Comparison of ENCODE assay signal across 20 cellular contexts in the genomic region with DNA sequence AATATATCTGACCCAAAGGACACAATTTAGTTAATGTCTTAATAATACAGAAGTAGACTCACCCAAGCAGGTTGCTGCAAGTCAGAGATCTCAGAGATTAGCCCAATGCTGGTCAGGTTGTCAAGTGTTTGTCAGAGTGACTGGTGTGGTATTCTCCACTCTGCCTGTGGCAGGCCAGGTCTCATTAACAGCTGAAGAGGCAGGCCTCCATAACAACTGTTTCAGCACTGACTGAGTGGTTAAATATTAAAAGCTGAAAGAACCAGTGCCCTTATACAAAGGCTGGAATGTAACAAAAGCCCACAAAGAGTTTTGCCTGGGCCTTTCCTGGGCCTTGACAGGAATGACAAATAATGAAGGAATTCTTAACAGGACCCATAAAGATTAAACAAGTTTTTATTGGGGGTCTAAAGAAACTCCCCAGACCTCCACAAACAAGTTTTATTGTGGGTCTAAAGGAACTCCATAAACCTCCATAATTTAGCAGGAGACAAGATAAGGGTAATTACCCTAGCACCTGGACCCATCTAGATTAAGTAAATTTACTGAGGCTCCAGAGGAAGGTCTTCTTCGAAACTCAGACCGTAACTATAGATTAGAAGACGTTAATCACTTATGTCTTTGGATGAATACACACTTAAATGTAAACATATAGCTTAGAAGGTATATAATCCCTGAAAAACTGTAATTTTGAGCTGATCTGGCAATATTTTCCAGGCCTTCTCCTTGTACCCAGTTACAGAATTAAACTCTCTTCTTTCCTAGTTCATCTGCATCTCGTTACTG. TPM values are rescaled to one million over a fixed set of nuclear protein-coding genes. Genes with fewer than 3 reads are reported as not detected.
A peak's percentile ranks its signal among the peaks of the same experiment; 100 is the strongest.
DNase-seq lines count a peak whose midpoint lies in the region; ATAC-seq, FAIRE-seq and TF ChIP-seq lines count a peak whose summit lies in the region.
"Had no signal": no experiment of that assay in that cellular context is flagged by ENCODE, and none has a peak within 500 bp of the region (broad histone marks: within the 10 kb centered on the region; RNA-seq: fewer than 3 reads in every experiment).

No MANE protein-coding gene starts in this region.

- no peaks in the 10 kb centered on the region for H4K20me1 ChIP-seq in Loucy (ENCODE audit: insufficient read depth, low read length, poor library complexity, severe bottlenecking)

- no peaks in the 10 kb centered on the region for H3K79me2 ChIP-seq in Loucy (ENCODE audit: insufficient read depth, low read length)
- H3K79me2 ChIP-seq: parathyroid adenoma had no signal

- H3K4me3 ChIP-seq in Loucy (ENCODE audit: low read length, poor library complexity, severe bottlenecking) (no peak overlapping the region), fibroblast of villous mesenchyme (ENCODE audit: low read depth, low read length) (no peak overlapping the region), pancreas (no peak overlapping the region)

- H3K27me3 Mint-ChIP-seq in CD14-positive monocyte (ENCODE audit: low read depth in 3 of 3), result peaks cover 0 to 3% (median 0%) of the 10 kb centered on the region in 3 donors
- H3K27me3 Mint-ChIP-seq in activated T-helper 2 cell treated with anti-CD3 and anti-CD28 coated beads, Interferon-gamma antibody, Interleukin-2, Interleukin-4, amounts not matched to agents 10 μg/mL and 5 μg/mL and 100 μg/mL, durations not matched to agents 14 hours and 24 hours and 36 hours (ENCODE audit: low read depth), result no peaks in the 10 kb centered on the region
- H3K27me3 Mint-ChIP-seq: stimulated activated naive CD8-positive, alpha-beta T cell treated with anti-CD3 and anti-CD28 coated beads, Interleukin-15, amount 100 ng/mL, for 72 hours had no signal

- peak overlapping the region; percentile 20 for H3K4me2 ChIP-seq in Loucy (ENCODE audit: low read depth, low read length, poor library complexity, severe bottlenecking)

- H3F3A ChIP-seq in Loucy (ENCODE audit: low read depth), result no peaks in the 10 kb centered on the region

- no peak overlapping the region for H3K4me3 Mint-ChIP-seq in CD14-positive monocyte
- H3K4me3 Mint-ChIP-seq in activated T-helper 2 cell treated with anti-CD3 and anti-CD28 coated beads, Interferon-gamma antibody, Interleukin-2, Interleukin-4, amounts not matched to agents 10 μg/mL and 5 μg/mL and 100 μg/mL, durations not matched to agents 14 hours and 24 hours and 36 hours (ENCODE audit: low read depth), result no peak overlapping the region
- H3K4me3 Mint-ChIP-seq: activated CD8-positive, alpha-beta T cell treated with anti-CD3 and anti-CD28 coated beads, Interleukin-2, amount 10 ng/mL, durations not matched to agents 7 days and 5 days; CD4-positive, CD25-positive, alpha-beta regulatory T cell; stimulated activated naive CD8-positive, alpha-beta T cell treated with anti-CD3 and anti-CD28 coated beads, Interleukin-15, amount 100 ng/mL, for 72 hours had no signal

- H3K27ac ChIP-seq in pancreas, result peak overlapping the region in 3 of 4 donors; percentile 18 to 54 (median 29)
- H3K27ac ChIP-seq: parathyroid adenoma had no signal

- no peaks in the 10 kb centered on the region for H3K36me3 Mint-ChIP-seq in CD14-positive monocyte
- no peaks in the 10 kb centered on the region for H3K36me3 Mint-ChIP-seq in activated T-helper 2 cell treated with anti-CD3 and anti-CD28 coated beads, Interferon-gamma antibody, Interleukin-2, Interleukin-4, amounts not matched to agents 10 μg/mL and 5 μg/mL and 100 μg/mL, durations not matched to agents 14 hours and 24 hours and 36 hours (ENCODE audit: low read depth)
- H3K36me3 Mint-ChIP-seq: activated naive CD4-positive, alpha-beta T cell treated with anti-CD3 and anti-CD28 coated beads, Interleukin-2, amount 50 U/mL, for 72 hours; CD4-positive, CD25-positive, alpha-beta regulatory T cell had no signal

- no peaks in the 10 kb centered on the region for H3K36me3 ChIP-seq in Loucy (ENCODE audit: insufficient read depth, low read length)
- no peaks in the 10 kb centered on the region for H3K36me3 ChIP-seq in pancreas

- WGBS in pancreas, 2 donors, result 49 to 50% methylated on average over 4 of the region's 4 CpGs

- H3K9me3 ChIP-seq in Loucy (ENCODE audit: insufficient read depth, low read depth, low read length) (no peaks in the 10 kb centered on the region), pancreas (no peaks in the 10 kb centered on the region)

- DNase-seq in EH (ENCODE audit: low read depth), result peak; percentile 46
- DNase-seq in fibroblast of villous mesenchyme (ENCODE audit: low read depth), result peak; percentile 74
- DNase-seq in pancreas, result no peak
- no peak for DNase-seq in CD14-positive monocyte (ENCODE audit: low spot score)
- DNase-seq in activated T-helper 2 cell treated with anti-CD3 and anti-CD28 coated beads, Interferon-gamma antibody, Interleukin-2, Interleukin-4, amounts not matched to agents 10 μg/mL and 5 μg/mL and 100 μg/mL, durations not matched to agents 14 hours and 24 hours and 36 hours (ENCODE audit: low spot score), result no peak
- DNase-seq in GF-D8 (lab: John Stamatoyannopoulos, UW), result no peak
- DNase-seq: activated CD8-positive, alpha-beta T cell treated with anti-CD3 and anti-CD28 coated beads, Interleukin-2, amount 10 ng/mL, durations not matched to agents 7 days and 5 days; CD4-positive, CD25-positive, alpha-beta regulatory T cell; cortex of kidney; GOT3; KBM-7; NCI-H2107; OCI-M1; stimulated activated naive CD8-positive, alpha-beta T cell treated with anti-CD3 and anti-CD28 coated beads, Interleukin-15, amount 100 ng/mL, for 72 hours had no signal

- no peak overlapping the region for H3K9ac ChIP-seq in Loucy (ENCODE audit: low read depth, low read length, poor library complexity, severe bottlenecking)
- H3K9ac ChIP-seq: parathyroid adenoma had no signal

- H3K9me2 ChIP-seq in Loucy (replicated peaks; ENCODE audit: low read depth, low read length), result no peaks in the 10 kb centered on the region

- ATAC-seq in pancreas (peak in 3 of 4 donors; percentile 62 to 69 (median 66)), GM21423 (IDR thresholded peaks at IDR 0.05; ENCODE audit: unreplicated experiment) (no peak)
- ATAC-seq: activated CD8-positive, alpha-beta T cell treated with anti-CD3 and anti-CD28 coated beads, Interleukin-2, amount 10 ng/mL, durations not matched to agents 7 days and 5 days; activated naive CD4-positive, alpha-beta T cell treated with anti-CD3 and anti-CD28 coated beads, Interleukin-2, amount 50 U/mL, for 72 hours; stimulated activated naive CD8-positive, alpha-beta T cell treated with anti-CD3 and anti-CD28 coated beads, Interleukin-15, amount 100 ng/mL, for 72 hours had no signal

- H3K27me3 ChIP-seq in Loucy (ENCODE audit: insufficient read depth, low read length, poor library complexity, severe bottlenecking) (no peaks in the 10 kb centered on the region), pancreas (no peaks in the 10 kb centered on the region)

- peaks cover 0 to 5% (median 2%) of the 10 kb centered on the region in 7 donors for H3K9me3 Mint-ChIP-seq in CD14-positive monocyte
- H3K9me3 Mint-ChIP-seq in activated T-helper 2 cell treated with anti-CD3 and anti-CD28 coated beads, Interferon-gamma antibody, Interleukin-2, Interleukin-4, amounts not matched to agents 10 μg/mL and 5 μg/mL and 100 μg/mL, durations not matched to agents 14 hours and 24 hours and 36 hours, result no peaks in the 10 kb centered on the region

- no peaks in the 10 kb centered on the region for H3K4me1 Mint-ChIP-seq in CD14-positive monocyte
- H3K4me1 Mint-ChIP-seq in activated T-helper 2 cell treated with anti-CD3 and anti-CD28 coated beads, Interferon-gamma antibody, Interleukin-2, Interleukin-4, amounts not matched to agents 10 μg/mL and 5 μg/mL and 100 μg/mL, durations not matched to agents 14 hours and 24 hours and 36 hours (ENCODE audit: low read depth), result no peaks in the 10 kb centered on the region
- H3K4me1 Mint-ChIP-seq: CD4-positive, CD25-positive, alpha-beta regulatory T cell; stimulated activated naive CD8-positive, alpha-beta T cell treated with anti-CD3 and anti-CD28 coated beads, Interleukin-15, amount 100 ng/mL, for 72 hours had no signal

- peaks cover 15% of the 10 kb centered on the region for H3K4me1 ChIP-seq in Loucy (ENCODE audit: insufficient read depth, low read length, poor library complexity, severe bottlenecking)
- no peaks in the 10 kb centered on the region for H3K4me1 ChIP-seq in pancreas
- H3K4me1 ChIP-seq: parathyroid adenoma had no signal

- no peak overlapping the region for H2AFZ ChIP-seq in Loucy (ENCODE audit: low read length)
- H2AFZ ChIP-seq: parathyroid adenoma had no signal

- no peak overlapping the region for H3K27ac Mint-ChIP-seq in CD14-positive monocyte
- no peak overlapping the region for H3K27ac Mint-ChIP-seq in activated T-helper 2 cell treated with anti-CD3 and anti-CD28 coated beads, Interferon-gamma antibody, Interleukin-2, Interleukin-4, amounts not matched to agents 10 μg/mL and 5 μg/mL and 100 μg/mL, durations not matched to agents 14 hours and 24 hours and 36 hours
- H3K27ac Mint-ChIP-seq: activated CD8-positive, alpha-beta T cell treated with anti-CD3 and anti-CD28 coated beads, Interleukin-2, amount 10 ng/mL, durations not matched to agents 7 days and 5 days; activated naive CD4-positive, alpha-beta T cell treated with anti-CD3 and anti-CD28 coated beads, Interleukin-2, amount 50 U/mL, for 72 hours; CD4-positive, CD25-positive, alpha-beta regulatory T cell; stimulated activated naive CD8-positive, alpha-beta T cell treated with anti-CD3 and anti-CD28 coated beads, Interleukin-15, amount 100 ng/mL, for 72 hours had no signal

- intact Hi-C loops in pancreas (cut with DNase I) (no loop called here), CD14-positive monocyte (cut with micrococcal nuclease) (no loop called here)
- intact Hi-C loops in activated T-helper 2 cell treated with anti-CD3 and anti-CD28 coated beads, Interferon-gamma antibody, Interleukin-2, Interleukin-4, amounts not matched to agents 10 μg/mL and 5 μg/mL and 100 μg/mL, durations not matched to agents 14 hours and 24 hours and 36 hours (cut with micrococcal nuclease), result no loop called here

- no peak for FAIRE-seq in pancreas (lab: Jason Lieb, UNC)
- FAIRE-seq: islet of Langerhans had no signal

- TF ChIP-seq CTCF in Loucy (conservative IDR thresholded peaks at IDR 0.05; ENCODE audit: low read length) (no peak), fibroblast of villous mesenchyme (IDR thresholded peaks at IDR 0.05; ENCODE audit: insufficient read depth, low read depth, low read length) (no peak), pancreas (IDR thresholded peaks at IDR 0.05) (no peak), CD14-positive monocyte (IDR thresholded peaks at IDR 0.05) (no peak)

RNA-seq across cellular contexts. Expression of a gene that starts 26.9 kb away (rescaled TPM):
- total RNA-seq in fibroblast of villous mesenchyme (not detected in 2 replicates), pancreas (1 to 10 TPM in 5 of 6 donors, under 1 TPM in 1; 0.63 to 6.4 (median 4.8) TPM)
- polyA plus RNA-seq in pancreas (1 to 10 TPM; 4.1 to 9.1 TPM), CD14-positive monocyte (not detected)
- total RNA-seq in activated T-helper 2 cell treated with anti-CD3 and anti-CD28 coated beads, Interferon-gamma antibody, Interleukin-2, Interleukin-4, amounts not matched to agents 10 μg/mL and 5 μg/mL and 100 μg/mL, durations not matched to agents 14 hours and 24 hours and 36 hours, result not detected in 2 replicates
- total RNA-seq: activated CD8-positive, alpha-beta T cell treated with anti-CD3 and anti-CD28 coated beads, Interleukin-2, amount 10 ng/mL, durations not matched to agents 7 days and 5 days; activated naive CD4-positive, alpha-beta T cell treated with anti-CD3 and anti-CD28 coated beads, Interleukin-2, amount 50 U/mL, for 72 hours; CD4-positive, CD25-positive, alpha-beta regulatory T cell; T-helper 2 cell treated with Interferon-gamma antibody and Interleukin-4, amounts not matched to agents 100 ng/mL and 5 ng/mL, for 36 hours had no signal
- polyA plus RNA-seq: CD4-positive, CD25-positive, alpha-beta regulatory T cell had no signal

Comparison
In these comparisons a context has a peak if more than half of its experiments do, and no peak if none do; other contexts are left out.
1. DNase-seq: peak in EH (single experiment) and fibroblast of villous mesenchyme (single experiment); none in pancreas (0 of 6), CD14-positive monocyte (single experiment), activated T-helper 2 cell treated with anti-CD3 and anti-CD28 coated beads, Interferon-gamma antibody, Interleukin-2, Interleukin-4, amounts not matched to agents 10 μg/mL and 5 μg/mL and 100 μg/mL, durations not matched to agents 14 hours and 24 hours and 36 hours (single experiment) and GF-D8 (single experiment).